ENCODE assay signal across 9 cellular contexts in the genomic region with DNA sequence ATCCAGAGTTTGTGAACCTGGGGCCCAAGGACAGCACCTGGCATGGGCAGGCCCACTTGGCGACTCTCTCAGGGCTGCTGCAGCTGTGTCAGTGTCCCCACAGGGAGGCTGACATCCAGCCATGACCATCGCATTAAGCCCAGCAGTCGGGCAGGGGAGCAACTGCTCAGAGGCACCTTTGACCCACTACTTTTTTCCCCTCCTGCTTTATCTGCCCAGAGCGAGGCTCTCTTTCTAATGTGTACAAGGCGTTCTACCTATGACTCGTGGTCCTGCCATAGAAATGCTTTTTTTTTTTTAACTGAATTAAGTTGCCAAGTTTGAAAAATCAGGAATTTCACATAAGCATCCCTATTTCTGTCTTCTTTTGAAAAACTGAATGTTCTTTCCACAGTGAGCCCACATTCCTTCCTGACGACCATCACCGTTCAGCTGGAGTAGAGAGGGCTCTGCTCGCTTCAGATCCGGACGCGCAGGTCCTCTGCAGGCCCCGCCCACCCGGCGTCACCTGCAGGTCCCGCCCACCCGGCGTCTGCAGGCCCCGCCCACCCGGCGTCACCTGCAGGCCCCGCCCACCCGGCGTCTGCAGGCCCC. TPM values are rescaled to one million over a fixed set of nuclear protein-coding genes. Genes with fewer than 3 reads are reported as not detected.
A peak's percentile ranks its signal among the peaks of the same experiment; 100 is the strongest.
DNase-seq lines count a peak whose midpoint lies in the region; ATAC-seq, FAIRE-seq and TF ChIP-seq lines count a peak whose summit lies in the region.
"Had no signal": no experiment of that assay in that cellular context is flagged by ENCODE, and none has a peak within 500 bp of the region (broad histone marks: within the 10 kb centered on the region; RNA-seq: fewer than 3 reads in every experiment).

No MANE protein-coding gene starts in this region.

- no peak for DNase-seq in CD4-positive, alpha-beta memory T cell
- DNase-seq in NT2/D1 (ENCODE audit: low read depth, low spot score) = peak; percentile 60
- peak; percentile 68 to 71 for DNase-seq in H1 (ENCODE audit: low read depth in 1 of 2, low spot score in 2 of 2)
- DNase-seq in renal cortical epithelial cell (ENCODE audit: low read depth) = peak; percentile 31
- DNase-seq in NCI-H446 treated with DMSO at 0.1 percent for 48 hours (lab: John Stamatoyannopoulos, UW) = no peak
- no peak for DNase-seq in cortex of kidney (lab: John Stamatoyannopoulos, UW)

- peak overlapping the region in 6 of 7 donors; percentile 25 to 82 (median 80) for H3K27ac Mint-ChIP-seq in CD4-positive, alpha-beta memory T cell

- ATAC-seq in GM18502 (IDR thresholded peaks at IDR 0.05; ENCODE audit: poor library complexity, unreplicated experiment) (peak; percentile 66), HG03095 (IDR thresholded peaks at IDR 0.05; ENCODE audit: unreplicated experiment) (peak; percentile 52)

- 47% methylated on average over 11 of the region's 24 CpGs; no CpG with 5 or more reads in 1 of the 2 experiments for WGBS in H1 (ENCODE audit: extremely low coverage in 1 of 2, insufficient coverage in 1 of 2, insufficient read length in 1 of 2, insufficient replicate concordance in 2 of 2, low coverage in 1 of 2, low lambda C conversion rate in 2 of 2, missing lambda C conversion rate in 1 of 2), 2 experiments

- H2BK12ac ChIP-seq in H1 (ENCODE audit: low read depth, low read length) = peak overlapping the region; percentile 80; the same call in 1 of the 2 replicates

- peak overlapping the region in 5 of 8 donors; percentile 36 to 59 (median 49) for H3K4me3 Mint-ChIP-seq in CD4-positive, alpha-beta memory T cell

- no peak overlapping the region for H3K23ac ChIP-seq in H1 (ENCODE audit: insufficient read length)

- no peak overlapping the region for H3K14ac ChIP-seq in H1 (ENCODE audit: insufficient read length)

- H2AK5ac ChIP-seq in H1 (ENCODE audit: low read depth, low read length) = no peak overlapping the region

- H3K27me3 Mint-ChIP-seq in CD4-positive, alpha-beta memory T cell = peaks cover 6 to 25% of the 10 kb centered on the region in 2 donors

- no peak for FAIRE-seq in H1 (lab: Jason Lieb, UNC)

- no peak for TF ChIP-seq RAD21 in H1 (IDR thresholded peaks at IDR 0.05 in 1 of 2, conservative IDR thresholded peaks at IDR 0.05 in 1 of 2; ENCODE audit: low read depth in 2 of 2, low read length in 2 of 2)

- no peaks in the 10 kb centered on the region for H3K36me3 Mint-ChIP-seq in CD4-positive, alpha-beta memory T cell

- H2BK5ac ChIP-seq in H1 (ENCODE audit: low read depth, low read length) = no peak overlapping the region

- H3K4me1 Mint-ChIP-seq in CD4-positive, alpha-beta memory T cell = peaks cover 3 to 14% (median 5%) of the 10 kb centered on the region in 4 donors

- peak overlapping the region; percentile 13 for H4K5ac ChIP-seq in H1 (ENCODE audit: insufficient read length, low read depth, low read length)

- no peak overlapping the region; the same call in 1 of the 2 replicates for H2BK15ac ChIP-seq in H1 (ENCODE audit: low read length)

- CTCF ChIA-PET in CD4-positive, alpha-beta memory T cell (lab: Charles Lee; ENCODE audit: partially characterized antibody) = no interaction called here
- CTCF ChIA-PET in H1 (lab: Charles Lee; ENCODE audit: partially characterized antibody) = interaction anchor here (0.6 to 2.9 kb wide), 5 partner anchors 18 to 100 kb away, joined by 3 to 7 read pairs (median 3); no protein-coding TSS in a partner anchor

- no peaks in the 10 kb centered on the region for H3K79me1 ChIP-seq in H1 (ENCODE audit: low read depth, low read length)

- H3K36me3 ChIP-seq in CD4-positive, alpha-beta memory T cell (ENCODE audit: insufficient read depth, low read length) = no peaks in the 10 kb centered on the region
- H3K36me3 ChIP-seq in NT2/D1 (ENCODE audit: insufficient read depth, insufficient read length, low read length) (no peaks in the 10 kb centered on the region), H1 (ENCODE audit: control insufficient read depth in 2 of 4, insufficient read depth in 4 of 4, low read length in 3 of 4) (no peaks in the 10 kb centered on the region)

- H3K27me3 ChIP-seq in CD4-positive, alpha-beta memory T cell (ENCODE audit: insufficient read depth, low read length) = no peaks in the 10 kb centered on the region
- no peaks in the 10 kb centered on the region for H3K27me3 ChIP-seq in NT2/D1 (ENCODE audit: insufficient read depth, insufficient read length)
- no peaks in the 10 kb centered on the region for H3K27me3 ChIP-seq in H1 (replicated peaks in 1 of 4; ENCODE audit: control insufficient read depth in 3 of 4, extremely low read depth in 1 of 4, insufficient read depth in 3 of 4, low read length in 3 of 4)

- H3K23me2 ChIP-seq in H1 (ENCODE audit: low read depth, low read length) = no peaks in the 10 kb centered on the region

- TF ChIP-seq EP300 in H1 (IDR thresholded peaks at IDR 0.05; ENCODE audit: borderline replicate concordance in 1 of 2, low read depth in 2 of 2, low read length in 2 of 2) = no peak

- no peak overlapping the region for H3K56ac ChIP-seq in H1 (replicated peaks; ENCODE audit: insufficient read length, low read depth, low read length)

- peaks cover 0 to 7% (median 2%) of the 10 kb centered on the region in 8 donors for H3K9me3 Mint-ChIP-seq in CD4-positive, alpha-beta memory T cell

- H2BK20ac ChIP-seq in H1 (ENCODE audit: low read length) = 0 out of 2 replicates have a peak overlapping the region, but pooled peaks have one; percentile 72

- H4K91ac ChIP-seq in H1 (replicated peaks; ENCODE audit: insufficient read length, low read length) = peak overlapping the region; percentile 58

- H3K4ac ChIP-seq in H1 (replicated peaks; ENCODE audit: insufficient read length, low read depth, low read length) = no peak overlapping the region

- H3K9ac ChIP-seq in NT2/D1 (ENCODE audit: insufficient read length, low read depth) (no peak overlapping the region), H1 (replicated peaks in 1 of 4; ENCODE audit: extremely low read depth in 1 of 4, low read depth in 3 of 4, low read length in 3 of 4) (no peak overlapping the region)

- no peaks in the 10 kb centered on the region for H3K79me2 ChIP-seq in H1 (ENCODE audit: control insufficient read depth in 1 of 2, insufficient read depth in 2 of 2, low read length in 2 of 2)

- H2AFZ ChIP-seq in H1 (ENCODE audit: low read length) = peak overlapping the region; percentile 50; the same call in 1 of the 2 replicates

- H3K4me2 ChIP-seq in H1 (ENCODE audit: insufficient read depth in 1 of 2, low read depth in 2 of 2, low read length in 2 of 2) = peak overlapping the region; percentile 46 to 69; a peak in 3 of 4 replicates

- no peak overlapping the region for H3K4me3 ChIP-seq in CD4-positive, alpha-beta memory T cell (ENCODE audit: low read length in 2 of 2)
- H3K4me3 ChIP-seq in NT2/D1 (ENCODE audit: insufficient read length, low read depth) = no peak overlapping the region
- peak overlapping the region in 1 of 4 experiments; percentile 51; a peak in 3 of 8 replicates for H3K4me3 ChIP-seq in H1 (ENCODE audit: extremely low read depth in 1 of 4, insufficient read depth in 2 of 4, low read depth in 3 of 4, low read length in 4 of 4)

- H3K9me3 ChIP-seq in CD4-positive, alpha-beta memory T cell (ENCODE audit: control insufficient read depth in 1 of 2, low read length in 2 of 2) = no peaks in the 10 kb centered on the region
- no peaks in the 10 kb centered on the region for H3K9me3 ChIP-seq in NT2/D1 (ENCODE audit: insufficient read depth, low read length)
- no peaks in the 10 kb centered on the region for H3K9me3 ChIP-seq in H1 (ENCODE audit: insufficient read depth in 2 of 2, low read depth in 1 of 2, low read length in 1 of 2)

- no peak overlapping the region; the same call in 1 of the 2 replicates for H3K18ac ChIP-seq in H1 (ENCODE audit: extremely low read depth, low read length)

- intact Hi-C loops in CD4-positive, alpha-beta memory T cell (cut with micrococcal nuclease) = no loop called here

- H2BK120ac ChIP-seq in H1 (replicated peaks; ENCODE audit: low read depth, low read length) = no peak overlapping the region

- no peak overlapping the region for H3K27ac ChIP-seq in CD4-positive, alpha-beta memory T cell (ENCODE audit: low read depth, low read length)
- H3K27ac ChIP-seq in H1 (ENCODE audit: low read depth, low read length) = no peak overlapping the region

- no peak for TF ChIP-seq CTCF in H1 (IDR thresholded peaks at IDR 0.05; ENCODE audit: control extremely low read depth in 1 of 3, insufficient read depth in 1 of 3, low read depth in 1 of 3, low read length in 3 of 3)

- no peak overlapping the region; the same call in 1 of the 2 replicates for H4K8ac ChIP-seq in H1 (ENCODE audit: extremely low read depth, insufficient read depth, low read length)

- H4K20me1 ChIP-seq in H1 (replicated peaks in 1 of 2; ENCODE audit: control insufficient read depth in 1 of 2, insufficient read depth in 2 of 2, low read length in 2 of 2) = no peaks in the 10 kb centered on the region

- POLR2A ChIA-PET in CD4-positive, alpha-beta memory T cell (lab: Charles Lee; ENCODE audit: partially characterized antibody) = no interaction called here
- POLR2A ChIA-PET in H1 (lab: Charles Lee; ENCODE audit: partially characterized antibody) = interaction anchor here (1.3 kb wide), 1 partner anchor 10 kb away, joined by 3 read pairs; no protein-coding TSS in a partner anchor

- H3K4me1 ChIP-seq in CD4-positive, alpha-beta memory T cell (ENCODE audit: insufficient read depth, low read length) = peaks cover 11% of the 10 kb centered on the region
- peaks cover 2% of the 10 kb centered on the region for H3K4me1 ChIP-seq in NT2/D1 (ENCODE audit: insufficient read depth, insufficient read length)
- H3K4me1 ChIP-seq in H1 (replicated peaks in 1 of 4; ENCODE audit: control insufficient read depth in 3 of 4, insufficient read depth in 4 of 4, low read length in 3 of 4) = peaks cover 0 to 5% (median 0%) of the 10 kb centered on the region in 4 experiments; a peak in 1 of 7 replicates

- no peak for TF ChIP-seq POLR2A in H1 (IDR thresholded peaks at IDR 0.05; ENCODE audit: control extremely low read depth in 1 of 2, low read depth in 2 of 2, low read length in 2 of 2)

RNA-seq across cellular contexts. Expression of gene CLUL1, which starts 0.4 kb away (rescaled TPM):
- not detected for total RNA-seq in CD4-positive, alpha-beta memory T cell
- not detected for polyA plus RNA-seq in CD4-positive, alpha-beta memory T cell
- 0.59 TPM in 1 of 2 replicates, not detected in the other for total RNA-seq in H1 (2021; fragmentation: NEBNext Ultra II Directional; extraction: Animal tissue kit (Norgen Biotek cat#: 25700))
- polyA plus RNA-seq in H1 (2011; rRNA removed) = 0.08 and 0.23 TPM in 2 replicates
- polyA plus RNA-seq in H1 (2011; cell fraction: cytosol; rRNA removed) = 0.23 TPM
- polyA plus RNA-seq in H1 (2011; cell fraction: nucleus; rRNA removed) = 0.23 TPM
- polyA plus RNA-seq in H1 (2012, experiment 1 of 2) = 0.11 to 0.40 TPM in 2 of 4 replicates, not detected in the others
- polyA plus RNA-seq in H1 (2012, experiment 2 of 2) = not detected
- polyA plus RNA-seq in H1 (2013, experiment 1 of 2) = 0.75 TPM
- 0.42 TPM for polyA plus RNA-seq in H1 (2013, experiment 2 of 2)
- 0.29 TPM in 1 of 2 replicates, not detected in the other for polyA minus RNA-seq in H1 (2011; rRNA and poly(A)+ RNA removed)
- not detected for polyA minus RNA-seq in H1 (2011; cell fraction: cytosol; rRNA and poly(A)+ RNA removed)
- not detected for polyA minus RNA-seq in H1 (2011; cell fraction: nucleus; rRNA and poly(A)+ RNA removed)
- total RNA-seq in renal cortical epithelial cell = 6.1 TPM in 1 of 2 replicates, not detected in the other
- total RNA-seq: dermis microvascular lymphatic vessel endothelial cell had no signal

RNA-seq across cellular contexts. Expression of gene CETN1, which starts 16.2 kb away (rescaled TPM):
- not detected for total RNA-seq in CD4-positive, alpha-beta memory T cell
- not detected for polyA plus RNA-seq in CD4-positive, alpha-beta memory T cell
- not detected in 2 replicates for total RNA-seq in H1 (2021; fragmentation: NEBNext Ultra II Directional; extraction: Animal tissue kit (Norgen Biotek cat#: 25700))
- not detected in 2 replicates for polyA plus RNA-seq in H1 (2011; rRNA removed)
- not detected for polyA plus RNA-seq in H1 (2011; cell fraction: cytosol; rRNA removed)
- not detected for polyA plus RNA-seq in H1 (2011; cell fraction: nucleus; rRNA removed)
- not detected in 4 replicates for polyA plus RNA-seq in H1 (2012, experiment 1 of 2)
- polyA plus RNA-seq in H1 (2012, experiment 2 of 2) = not detected
- polyA plus RNA-seq in H1 (2013, experiment 1 of 2) = not detected
- not detected for polyA plus RNA-seq in H1 (2013, experiment 2 of 2)
- not detected in 2 replicates for polyA minus RNA-seq in H1 (2011; rRNA and poly(A)+ RNA removed)
- polyA minus RNA-seq in H1 (2011; cell fraction: cytosol; rRNA and poly(A)+ RNA removed) = not detected
- not detected for polyA minus RNA-seq in H1 (2011; cell fraction: nucleus; rRNA and poly(A)+ RNA removed)
- total RNA-seq in renal cortical epithelial cell = not detected in 2 replicates
- total RNA-seq: dermis microvascular lymphatic vessel endothelial cell had no signal

Comparison
In these comparisons a context has a peak if more than half of its experiments do, and no peak if none do; other contexts are left out.
1. DNase-seq: peak in NT2/D1 (single experiment), H1 (2 of 2) and renal cortical epithelial cell (single experiment); none in CD4-positive, alpha-beta memory T cell (0 of 5), NCI-H446 treated with DMSO at 0.1 percent for 48 hours (single experiment) and cortex of kidney (single experiment).